8 cellular contexts compared by ENCODE assay signal in genomic region chr22:38655532-38656255, GRCh38. TPM values are rescaled to one million over a fixed set of nuclear protein-coding genes. Genes with fewer than 3 reads are reported as not detected.
A peak's percentile ranks its signal among the peaks of the same experiment; 100 is the strongest.
DNase-seq lines count a peak whose midpoint lies in the region; ATAC-seq and TF ChIP-seq lines count a peak whose summit lies in the region.

No MANE protein-coding gene starts in this region.

- H3K27ac ChIP-seq in adrenal gland (peak overlapping the region in 3 of 5 donors; percentile 91 to 93 (median 93)), smooth muscle cell (ENCODE audit: low read depth) (peak overlapping the region; percentile 95)

- TF ChIP-seq POLR2A in adrenal gland (IDR thresholded peaks at IDR 0.05) = no peak

- no peaks in the 10 kb centered on the region for H3K9me3 ChIP-seq in adrenal gland (replicated peaks in 1 of 3)
- H3K9me3 ChIP-seq in smooth muscle cell (replicated peaks; ENCODE audit: low read depth) = no peaks in the 10 kb centered on the region

- TF ChIP-seq CTCF in adrenal gland (IDR thresholded peaks at IDR 0.05) = no peak
- no peak for TF ChIP-seq CTCF in smooth muscle cell (IDR thresholded peaks at IDR 0.05; ENCODE audit: borderline replicate concordance, insufficient read depth, poor library complexity, severe bottlenecking)

- ATAC-seq in HG02610 (IDR thresholded peaks at IDR 0.05; ENCODE audit: unreplicated experiment) (no peak), GM19463 (IDR thresholded peaks at IDR 0.05; ENCODE audit: unreplicated experiment) (no peak)

- H4K20me1 ChIP-seq in smooth muscle cell (ENCODE audit: low read depth) = peaks cover 9% of the 10 kb centered on the region

- H3K27me3 ChIP-seq in adrenal gland = no peaks in the 10 kb centered on the region
- H3K27me3 ChIP-seq in smooth muscle cell (ENCODE audit: low read depth) = no peaks in the 10 kb centered on the region

- peak overlapping the region; percentile 98 for H2AFZ ChIP-seq in smooth muscle cell (ENCODE audit: low read depth)

- intact Hi-C loops in adrenal gland (cut with DNase I) = loop anchor here in 1 of 2 donors (10.0 kb wide), 1 partner anchor 141 kb away; no protein-coding TSS in a partner anchor

- H3F3A ChIP-seq in smooth muscle cell (ENCODE audit: low read depth) = no peaks in the 10 kb centered on the region

- 6 to 24% (median 15%) methylated on average over 5 to 22 of the region's 22 CpGs for WGBS in adrenal gland, 4 donors
- WGBS in smooth muscle cell (ENCODE audit: low lambda C conversion rate) = 8% methylated on average over 22 of the region's 22 CpGs

- DNase-seq in Kasumi-1 (lab: John Stamatoyannopoulos, UW) (peak; percentile 5 to 23), adrenal gland (peak in 2 of 7 donors; percentile 7 to 29), smooth muscle cell (lab: John Stamatoyannopoulos, UW; ENCODE audit: unreplicated experiment) (no peak), islet precursor cell (no peak)

- H3K4me1 ChIP-seq in adrenal gland (replicated peaks in 1 of 2) (peaks cover 0 to 16% of the 10 kb centered on the region in 2 donors), smooth muscle cell (ENCODE audit: low read depth) (peaks cover 13% of the 10 kb centered on the region)

- H3K4me2 ChIP-seq in smooth muscle cell = peak overlapping the region; percentile 96

- H3K36me3 ChIP-seq in adrenal gland (replicated peaks in 1 of 2) = no peaks in the 10 kb centered on the region
- H3K36me3 ChIP-seq in smooth muscle cell (ENCODE audit: low read depth) = no peaks in the 10 kb centered on the region

- H3K4me3 ChIP-seq in GM08714 (ENCODE audit: low read length) (peak overlapping the region; percentile 92), adrenal gland (peak overlapping the region in 3 of 4 donors; percentile 71 to 94 (median 73)), iPS-11a (ENCODE audit: low read depth, low read length) (peak overlapping the region; percentile 94), smooth muscle cell (peak overlapping the region; percentile 81)

- H3K9ac ChIP-seq in smooth muscle cell (ENCODE audit: low read depth) = peak overlapping the region; percentile 99

- H3K79me2 ChIP-seq in smooth muscle cell (ENCODE audit: low read depth) = peaks cover 31% of the 10 kb centered on the region

RNA-seq across cellular contexts. Expression of gene FAM227A, which starts 0.5 kb away (rescaled TPM):
- total RNA-seq in adrenal gland (1 to 10 TPM in 2 of 8 donors, under 1 TPM in 6; 0.43 to 2.1 (median 0.77) TPM), smooth muscle cell (4.3 and 4.9 TPM in 2 replicates)
- polyA plus RNA-seq in adrenal gland (1 to 10 TPM in 2 of 3 donors, under 1 TPM in 1; 0.55 to 7.3 (median 1.2) TPM), smooth muscle cell (1.5 and 3.8 TPM in 2 replicates)

RNA-seq across cellular contexts. Expression of gene CBY1, which starts 0.7 kb away (rescaled TPM):
- total RNA-seq in adrenal gland = 10 to 100 TPM; 23.8 to 60.9 (median 44.5) TPM
- 10 to 100 TPM; 61.9 to 96.0 (median 71.2) TPM for polyA plus RNA-seq in adrenal gland
- total RNA-seq in smooth muscle cell = 12.3 and 16.4 TPM in 2 replicates
- polyA plus RNA-seq in smooth muscle cell = 50.4 and 52.9 TPM in 2 replicates

RNA-seq across cellular contexts. Expression of gene TOMM22, which starts 26.1 kb away (rescaled TPM):
- total RNA-seq in adrenal gland (10 to 100 TPM; 20.8 to 82.2 (median 55.3) TPM), smooth muscle cell (57.5 and 63.3 TPM in 2 replicates)
- polyA plus RNA-seq in adrenal gland (10 to 100 TPM; 16.9 to 86.3 (median 18.3) TPM), smooth muscle cell (64.7 and 71.2 TPM in 2 replicates)

RNA-seq across cellular contexts. Expression of gene JOSD1, which starts 45.0 kb away (rescaled TPM):
- total RNA-seq in adrenal gland (10 to 100 TPM; 35.5 to 93.4 (median 47.3) TPM), smooth muscle cell (38.9 and 41.1 TPM in 2 replicates)
- polyA plus RNA-seq in adrenal gland (10 to 100 TPM; 14.3 to 27.2 (median 18.1) TPM), smooth muscle cell (6.2 and 12.5 TPM in 2 replicates)

RNA-seq across cellular contexts. Expression of gene GTPBP1, which starts 50.0 kb away (rescaled TPM):
- total RNA-seq in adrenal gland (10 to 100 TPM; 31.8 to 56.9 (median 42.9) TPM), smooth muscle cell (15.8 and 25.3 TPM in 2 replicates)
- polyA plus RNA-seq in adrenal gland (10 to 100 TPM; 14.0 to 33.7 (median 31.9) TPM), smooth muscle cell (23.7 and 24.3 TPM in 2 replicates)

Comparison
In these comparisons a context has a peak if more than half of its experiments do, and no peak if none do; other contexts are left out.
1. DNase-seq: peak in Kasumi-1 (2 of 2); none in smooth muscle cell (single experiment) and islet precursor cell (single experiment).
2. Peak in every context shown above with its lines, with median percentiles within 50 percentile points of each other: H3K4me3 ChIP-seq.